In genomic region chr16:23088018-23088417, GRCh38 we compare ENCODE assay signal across 20 cellular contexts.
"Had no signal": no experiment of that assay in that cellular context is flagged by ENCODE, and none has a peak within 500 bp of the region (broad histone marks: within the 10 kb centered on the region; RNA-seq: fewer than 3 reads in every experiment).

No MANE protein-coding gene starts in this region.

- H3K4me3 ChIP-seq: esophagus muscularis mucosa, lower lobe of right lung, neural progenitor cell, ovary, skin epidermis, thoracic aorta, transverse colon had no signal

- H3K27me3 ChIP-seq: esophagus muscularis mucosa, neural progenitor cell, ovary, transverse colon had no signal

- ATAC-seq: effector memory CD8-positive, alpha-beta T cell; left lobe of liver; natural killer cell treated with Interleukin-12 subunit alpha and Interleukin-12 subunit beta and Interleukin-15 and Interleukin-18, amount 100 ng/mL, for 72 hours; sciatic nerve; stimulated activated naive B cell treated with anti-CD40 and anti-IgM and Interleukin-4, amounts not matched to agents 10 μg/mL and 1 μg/mL and 100 μg/mL, for 72 hours; stimulated activated naive CD8-positive, alpha-beta T cell treated with anti-CD3 and anti-CD28 coated beads, Interleukin-15, amount 100 ng/mL, for 72 hours had no signal

- H3K27ac ChIP-seq: epithelial cell of prostate, esophagus muscularis mucosa, lower lobe of right lung, neural progenitor cell, ovary, skin epidermis, thoracic aorta, transverse colon had no signal

- H3K4me1 ChIP-seq: lower lobe of right lung, neural progenitor cell, transverse colon had no signal

- DNase-seq: effector memory CD8-positive, alpha-beta T cell; head of caudate nucleus; hypothalamus; kidney glomerular epithelial cell; lower lobe of right lung; nucleus accumbens; ovary; stimulated activated CD4-positive, alpha-beta T cell treated with anti-CD3 and anti-CD28 coated beads, Interleukin-2, amount 100 ng/mL, for 24 hours; stimulated activated CD4-positive, alpha-beta T cell treated with anti-CD3 and anti-CD28 coated beads, Interleukin-4, amount 100 ng/mL, for 4 hours; stimulated activated naive B cell treated with anti-CD40 and anti-IgM and Interleukin-4, amounts not matched to agents 10 μg/mL and 1 μg/mL and 100 μg/mL, for 72 hours; stimulated activated naive CD8-positive, alpha-beta T cell treated with anti-CD3 and anti-CD28 coated beads, Interleukin-15, amount 100 ng/mL, for 72 hours; transverse colon had no signal

- H3K36me3 ChIP-seq: ovary had no signal

- H2AFZ ChIP-seq: neural progenitor cell had no signal

- H3K9ac ChIP-seq: neural progenitor cell had no signal

- H3K4me2 ChIP-seq: neural progenitor cell had no signal

- H3K9me3 ChIP-seq: esophagus muscularis mucosa, lower lobe of right lung, ovary, thoracic aorta, transverse colon had no signal
